Comparison of ENCODE assay signal across 18 cellular contexts in the genomic region with DNA sequence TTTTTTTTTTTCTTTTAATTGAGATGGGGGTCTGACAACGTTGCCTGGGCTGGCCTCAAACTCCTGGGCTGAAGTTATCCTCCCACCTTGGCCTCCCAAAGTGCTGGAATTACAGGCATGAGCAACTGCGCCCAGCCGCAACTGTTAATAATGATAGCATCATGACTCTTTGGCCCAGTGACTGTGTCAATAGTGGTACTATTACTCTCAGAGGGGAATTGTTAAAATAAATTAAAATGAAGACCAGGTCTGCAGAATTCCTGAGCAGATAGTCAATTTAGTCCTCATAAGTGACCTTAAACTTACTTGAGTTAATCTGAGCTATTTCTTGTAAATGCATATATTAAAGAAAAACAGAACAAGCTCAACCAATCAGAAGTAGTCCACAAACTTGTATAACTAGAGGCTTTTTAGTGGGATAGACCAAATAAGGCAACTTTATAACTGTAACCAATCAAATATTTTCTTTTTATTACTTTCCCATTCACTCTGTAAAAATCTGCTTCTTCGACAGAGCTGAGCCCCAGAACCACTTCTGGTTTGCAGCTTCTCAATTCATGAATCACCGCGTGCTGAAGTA. TPM values are rescaled to one million over a fixed set of nuclear protein-coding genes. Genes with fewer than 3 reads are reported as not detected.
DNase-seq lines count a peak whose midpoint lies in the region; ATAC-seq, FAIRE-seq and TF ChIP-seq lines count a peak whose summit lies in the region.
"Had no signal": no experiment of that assay in that cellular context is flagged by ENCODE, and none has a peak within 500 bp of the region (broad histone marks: within the 10 kb centered on the region; RNA-seq: fewer than 3 reads in every experiment).

No MANE protein-coding gene starts in this region.

- H3K9me3 Mint-ChIP-seq in CD4-positive, CD25-positive, alpha-beta regulatory T cell = peaks cover 0 to 1% (median 0%) of the 10 kb centered on the region in 7 donors
- H3K9me3 Mint-ChIP-seq in activated T-helper 1 cell treated with anti-CD3 and anti-CD28 coated beads, Interleukin-12 subunit alpha, Interleukin-12 subunit beta, Interleukin-2, Interleukin-4 antibody, amounts not matched to agents 30 ng/mL and 10 ng/mL and 1 ng/mL, durations not matched to agents 14 hours and 24 hours and 36 hours = no peaks in the 10 kb centered on the region
- no peaks in the 10 kb centered on the region for H3K9me3 Mint-ChIP-seq in nephron progenitor cell

- TF ChIP-seq RAD21 in SK-N-SH (IDR thresholded peaks at IDR 0.05; ENCODE audit: low read length) = no peak

- H3K4me3 ChIP-seq in SK-N-SH (ENCODE audit: low read depth in 2 of 2, low read length in 1 of 2) = no peak overlapping the region
- H3K4me3 ChIP-seq in CD4-positive, CD25-positive, alpha-beta regulatory T cell (ENCODE audit: low read depth, low read length) = no peak overlapping the region

- H3F3A ChIP-seq in SK-N-SH (replicated peaks; ENCODE audit: insufficient read depth) = peaks cover 35% of the 10 kb centered on the region

- peak overlapping the region in 3 of 4 donors; percentile 25 to 70 (median 31) for H3K4me3 Mint-ChIP-seq in CD4-positive, CD25-positive, alpha-beta regulatory T cell
- peak overlapping the region; percentile 23 for H3K4me3 Mint-ChIP-seq in activated T-helper 1 cell treated with anti-CD3 and anti-CD28 coated beads, Interleukin-12 subunit alpha, Interleukin-12 subunit beta, Interleukin-2, Interleukin-4 antibody, amounts not matched to agents 30 ng/mL and 10 ng/mL and 1 ng/mL, durations not matched to agents 14 hours and 24 hours and 36 hours
- peak overlapping the region; percentile 47 for H3K4me3 Mint-ChIP-seq in nephron progenitor cell

- H3K36me3 ChIP-seq in SK-N-SH (replicated peaks in 1 of 2; ENCODE audit: control insufficient read depth in 1 of 2, insufficient read depth in 2 of 2, low read length in 1 of 2) = no peaks in the 10 kb centered on the region
- no peaks in the 10 kb centered on the region for H3K36me3 ChIP-seq in CD4-positive, CD25-positive, alpha-beta regulatory T cell (ENCODE audit: control insufficient read depth, insufficient read depth, low read length)

- H3K4me2 ChIP-seq in SK-N-SH = no peak overlapping the region

- WGBS in SK-N-SH (ENCODE audit: low lambda C conversion rate) = 81% methylated on average over 6 of the region's 6 CpGs

- no peaks in the 10 kb centered on the region for H3K9me3 ChIP-seq in SK-N-SH
- no peaks in the 10 kb centered on the region for H3K9me3 ChIP-seq in CD4-positive, CD25-positive, alpha-beta regulatory T cell (ENCODE audit: control insufficient read depth in 2 of 2, low read length in 2 of 2)

- H2AFZ ChIP-seq in SK-N-SH (ENCODE audit: low read depth) = 0 out of 2 replicates have a peak overlapping the region, but pooled peaks have one; percentile 31

- peaks cover 12 to 26% (median 17%) of the 10 kb centered on the region in 4 donors for H3K4me1 Mint-ChIP-seq in CD4-positive, CD25-positive, alpha-beta regulatory T cell
- H3K4me1 Mint-ChIP-seq in activated T-helper 1 cell treated with anti-CD3 and anti-CD28 coated beads, Interleukin-12 subunit alpha, Interleukin-12 subunit beta, Interleukin-2, Interleukin-4 antibody, amounts not matched to agents 30 ng/mL and 10 ng/mL and 1 ng/mL, durations not matched to agents 14 hours and 24 hours and 36 hours (ENCODE audit: low read depth) = peaks cover 16% of the 10 kb centered on the region
- peaks cover 23% of the 10 kb centered on the region for H3K4me1 Mint-ChIP-seq in nephron progenitor cell

- TF ChIP-seq CTCF in SK-N-SH (IDR thresholded peaks at IDR 0.05) = no peak
- TF ChIP-seq CTCF in nephron progenitor cell (IDR thresholded peaks at IDR 0.05) = no peak

- no peaks in the 10 kb centered on the region for H3K36me3 Mint-ChIP-seq in CD4-positive, CD25-positive, alpha-beta regulatory T cell
- peaks cover 2% of the 10 kb centered on the region for H3K36me3 Mint-ChIP-seq in activated T-helper 1 cell treated with anti-CD3 and anti-CD28 coated beads, Interleukin-12 subunit alpha, Interleukin-12 subunit beta, Interleukin-2, Interleukin-4 antibody, amounts not matched to agents 30 ng/mL and 10 ng/mL and 1 ng/mL, durations not matched to agents 14 hours and 24 hours and 36 hours (ENCODE audit: low read depth)
- no peaks in the 10 kb centered on the region for H3K36me3 Mint-ChIP-seq in nephron progenitor cell (ENCODE audit: low read depth)

- no peak for ATAC-seq in SK-N-SH treated with all-trans-retinoic acid at 6 μM for 48 hours
- no peak for ATAC-seq in CD4-positive, CD25-positive, alpha-beta regulatory T cell (ENCODE audit: low read depth in 2 of 2)
- ATAC-seq: PC-3 had no signal

- no peak for FAIRE-seq in HTR-8/SVneo (lab: Jason Lieb, UNC)
- FAIRE-seq: GM12892 had no signal

- CTCF ChIA-PET in SK-N-SH (lab: Yijun Ruan, JAX) = interaction anchor here (1.0 to 5.5 kb wide), 5 partner anchors 11 to 138 kb away, joined by 3 to 38 read pairs (median 7); no protein-coding TSS in a partner anchor

- DNase-seq in SK-N-SH = no peak
- no peak for DNase-seq in CD4-positive, CD25-positive, alpha-beta regulatory T cell
- DNase-seq in activated T-helper 1 cell treated with anti-CD3 and anti-CD28 coated beads, Interleukin-12 subunit alpha, Interleukin-12 subunit beta, Interleukin-2, Interleukin-4 antibody, amounts not matched to agents 30 ng/mL and 10 ng/mL and 1 ng/mL, durations not matched to agents 14 hours and 24 hours and 36 hours (ENCODE audit: low spot score) = no peak
- DNase-seq in nephron progenitor cell = no peak
- DNase-seq in HTR-8/SVneo (ENCODE audit: insufficient read length, low spot score) = no peak
- no peak for DNase-seq in activated gamma-delta T cell treated with Interleukin-2 at 50 U/mL for 16 hours
- DNase-seq in NCI-H187 (lab: John Stamatoyannopoulos, UW) = no peak
- DNase-seq: GF-D8, GOT3, KBM-7, NCI-H1436, NCI-H2081, NCI-H748 treated with DMSO at 0.1 percent for 48 hours, PC-3 had no signal

- intact Hi-C loops in activated T-helper 1 cell treated with anti-CD3 and anti-CD28 coated beads, Interleukin-12 subunit alpha, Interleukin-12 subunit beta, Interleukin-2, Interleukin-4 antibody, amounts not matched to agents 30 ng/mL and 10 ng/mL and 1 ng/mL, durations not matched to agents 14 hours and 24 hours and 36 hours (cut with micrococcal nuclease) = loop anchor here (5.0 to 10.0 kb wide), 3 partner anchors 57 to 222 kb away; partner anchors contain the start of genes FAM221B, GNE and TMEM8B

- no peaks in the 10 kb centered on the region for H3K9me2 ChIP-seq in SK-N-SH

- peaks cover 6 to 19% of the 10 kb centered on the region in 2 experiments for H3K4me1 ChIP-seq in SK-N-SH (ENCODE audit: control insufficient read depth in 1 of 2, insufficient read depth in 2 of 2, low read depth in 1 of 2, low read length in 1 of 2)
- peaks cover 20% of the 10 kb centered on the region for H3K4me1 ChIP-seq in CD4-positive, CD25-positive, alpha-beta regulatory T cell (ENCODE audit: control insufficient read depth, insufficient read depth, low read length, poor library complexity, severe bottlenecking)

- peaks cover 32% of the 10 kb centered on the region for H3K79me2 ChIP-seq in SK-N-SH (ENCODE audit: insufficient read depth)

- TF ChIP-seq EP300 in SK-N-SH (IDR thresholded peaks at IDR 0.05; ENCODE audit: borderline replicate concordance in 1 of 2, low read depth in 1 of 2, low read length in 1 of 2) = no peak

- no peaks in the 10 kb centered on the region for H3K27me3 ChIP-seq in SK-N-SH (ENCODE audit: insufficient read depth)
- peaks cover 13% of the 10 kb centered on the region for H3K27me3 ChIP-seq in CD4-positive, CD25-positive, alpha-beta regulatory T cell (ENCODE audit: control insufficient read depth, insufficient read depth, low read length)

- no peak overlapping the region for H3K27ac Mint-ChIP-seq in CD4-positive, CD25-positive, alpha-beta regulatory T cell
- H3K27ac Mint-ChIP-seq in activated T-helper 1 cell treated with anti-CD3 and anti-CD28 coated beads, Interleukin-12 subunit alpha, Interleukin-12 subunit beta, Interleukin-2, Interleukin-4 antibody, amounts not matched to agents 30 ng/mL and 10 ng/mL and 1 ng/mL, durations not matched to agents 14 hours and 24 hours and 36 hours = no peak overlapping the region
- H3K27ac Mint-ChIP-seq in nephron progenitor cell = no peak overlapping the region

- POLR2A ChIA-PET in SK-N-SH (lab: Yijun Ruan, JAX) = no interaction called here

- H3K9ac ChIP-seq in SK-N-SH = no peak overlapping the region

- H3K27me3 Mint-ChIP-seq in CD4-positive, CD25-positive, alpha-beta regulatory T cell = peaks cover 41% of the 10 kb centered on the region
- peaks cover 40% of the 10 kb centered on the region for H3K27me3 Mint-ChIP-seq in activated T-helper 1 cell treated with anti-CD3 and anti-CD28 coated beads, Interleukin-12 subunit alpha, Interleukin-12 subunit beta, Interleukin-2, Interleukin-4 antibody, amounts not matched to agents 30 ng/mL and 10 ng/mL and 1 ng/mL, durations not matched to agents 14 hours and 24 hours and 36 hours (ENCODE audit: insufficient read depth)
- H3K27me3 Mint-ChIP-seq in nephron progenitor cell (ENCODE audit: low read depth, poor library complexity) = peaks cover 7% of the 10 kb centered on the region

- peaks cover 2% of the 10 kb centered on the region; the same call in 1 of the 2 replicates for H4K20me1 ChIP-seq in SK-N-SH (ENCODE audit: insufficient read depth)

- no peak overlapping the region for H3K27ac ChIP-seq in SK-N-SH (ENCODE audit: low read depth in 2 of 2, low read length in 1 of 2)
- no peak overlapping the region for H3K27ac ChIP-seq in CD4-positive, CD25-positive, alpha-beta regulatory T cell (ENCODE audit: insufficient read depth, low read length, poor library complexity, severe bottlenecking)
- H3K27ac ChIP-seq: 22Rv1, RWPE1 had no signal

TF ChIP-seq in SK-N-SH, 30 proteins besides CTCF, POLR2A, EP300 and RAD21 (continues in another document):
- no peak for TF ChIP-seq YY1 (IDR thresholded peaks at IDR 0.05; ENCODE audit: low read depth)
- no peak for TF ChIP-seq TEAD4 (IDR thresholded peaks at IDR 0.05; ENCODE audit: borderline replicate concordance, insufficient read depth)
- no peak for TF ChIP-seq FOXM1 (IDR thresholded peaks at IDR 0.05; ENCODE audit: low read depth)
- no peak for TF ChIP-seq ELF1 (IDR thresholded peaks at IDR 0.05)

TF ChIP-seq in SK-N-SH treated with all-trans-retinoic acid at 6 μM for 48 hours, 23 proteins besides CTCF, POLR2A, EP300 and RAD21 (continues in another document):
- no peak for TF ChIP-seq ZNF565 (CRISPR knock-in tag; conservative IDR thresholded peaks at IDR 0.05; ENCODE audit: low read depth)
- TF ChIP-seq RARB (CRISPR knock-in tag; IDR thresholded peaks at IDR 0.05) = no peak
- TF ChIP-seq ESRRG (CRISPR knock-in tag; IDR thresholded peaks at IDR 0.05) = no peak
- no peak for TF ChIP-seq GLIS3 (CRISPR knock-in tag; IDR thresholded peaks at IDR 0.05)
- no peak for TF ChIP-seq TCF4 (CRISPR knock-in tag; IDR thresholded peaks at IDR 0.05; ENCODE audit: borderline replicate concordance)

RNA-seq across cellular contexts. Expression of gene RECK, which starts 1.7 kb away (rescaled TPM):
- polyA plus RNA-seq in SK-N-SH (2012; rRNA removed) = 22.8 and 27.3 TPM in 2 replicates
- polyA plus RNA-seq in SK-N-SH (2012; cell fraction: cytosol; rRNA removed) = 26.6 and 29.4 TPM in 2 replicates
- polyA plus RNA-seq in SK-N-SH (2012; cell fraction: nucleus; rRNA removed) = 22.2 and 34.2 TPM in 2 replicates
- total RNA-seq in CD4-positive, CD25-positive, alpha-beta regulatory T cell = 6.5 TPM
- polyA plus RNA-seq in CD4-positive, CD25-positive, alpha-beta regulatory T cell = 10 to 100 TPM in 2 of 4 donors, 1 to 10 TPM in 2; 5.5 to 12.6 (median 8.7) TPM
- total RNA-seq in activated T-helper 1 cell treated with anti-CD3 and anti-CD28 coated beads, Interleukin-12 subunit alpha, Interleukin-12 subunit beta, Interleukin-2, Interleukin-4 antibody, amounts not matched to agents 30 ng/mL and 10 ng/mL and 1 ng/mL, durations not matched to agents 14 hours and 24 hours and 36 hours = 3.8 and 4.4 TPM in 2 replicates
